In the genomic region with DNA sequence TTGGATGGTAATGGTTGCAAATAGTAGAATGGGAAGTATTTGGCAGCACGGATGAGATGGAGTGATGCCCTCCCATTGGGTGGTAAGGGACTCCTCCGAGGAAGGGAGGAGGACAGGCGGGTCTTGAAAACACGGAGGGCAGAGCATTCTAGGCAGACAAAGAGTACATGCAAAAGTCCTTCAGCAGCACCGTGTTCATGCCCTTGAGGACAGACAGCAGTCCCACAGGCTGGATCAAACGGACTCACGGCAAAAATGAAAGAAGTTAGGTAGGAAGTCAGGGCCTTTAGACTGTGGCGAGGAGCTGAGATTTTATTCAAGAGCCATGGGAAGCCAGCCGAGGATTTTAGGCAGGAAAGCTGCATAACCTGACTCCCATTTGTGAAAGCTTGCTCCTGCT, we compare ENCODE assay signal across 11 cellular contexts.
"Had no signal": no experiment of that assay in that cellular context is flagged by ENCODE, and none has a peak within 500 bp of the region (broad histone marks: within the 10 kb centered on the region; RNA-seq: fewer than 3 reads in every experiment).

No MANE protein-coding gene starts in this region.

- DNase-seq: activated CD4-positive, alpha-beta memory T cell treated with anti-CD3 and anti-CD28 coated beads, Interleukin-2, amount 10 ng/mL, durations not matched to agents 7 days and 5 days; activated CD8-positive, alpha-beta memory T cell treated with anti-CD3 and anti-CD28 coated beads, Interleukin-2, amount 50 U/mL, for 4 hours; activated T-cell treated with anti-CD3 and anti-CD28 coated beads, Interleukin-2, amount 50 U/mL, for 72 hours; dermis blood vessel endothelial cell; mammary epithelial cell; stimulated activated CD4-positive, alpha-beta T cell treated with anti-CD3 and anti-CD28 coated beads, Interleukin-4, amount 100 ng/mL, for 4 hours; T1000 had no signal

- H3K36me3 ChIP-seq: ovary, tibial nerve had no signal

- H3K27ac Mint-ChIP-seq: activated CD4-positive, alpha-beta memory T cell treated with anti-CD3 and anti-CD28 coated beads, Interleukin-2, amount 10 ng/mL, durations not matched to agents 7 days and 5 days; activated T-cell treated with anti-CD3 and anti-CD28 coated beads, Interleukin-2, amount 50 U/mL, for 72 hours; natural killer cell treated with Interleukin-12 subunit alpha and Interleukin-12 subunit beta and Interleukin-15 and Interleukin-18, amount 100 ng/mL, for 72 hours had no signal

- H3K4me1 Mint-ChIP-seq: activated CD4-positive, alpha-beta memory T cell treated with anti-CD3 and anti-CD28 coated beads, Interleukin-2, amount 10 ng/mL, durations not matched to agents 7 days and 5 days; central memory CD8-positive, alpha-beta T cell had no signal

- H3K36me3 Mint-ChIP-seq: natural killer cell treated with Interleukin-12 subunit alpha and Interleukin-12 subunit beta and Interleukin-15 and Interleukin-18, amount 100 ng/mL, for 72 hours had no signal

- H3K27ac ChIP-seq: ovary had no signal

- H3K9me3 ChIP-seq: ovary, tibial nerve had no signal

- H3K27me3 ChIP-seq: ovary, tibial nerve had no signal

- H3K27me3 Mint-ChIP-seq: central memory CD8-positive, alpha-beta T cell had no signal

- H3K4me3 ChIP-seq: ovary, tibial nerve had no signal

- ATAC-seq: activated T-cell treated with anti-CD3 and anti-CD28 coated beads, Interleukin-2, amount 50 U/mL, for 72 hours; natural killer cell treated with Interleukin-12 subunit alpha and Interleukin-12 subunit beta and Interleukin-15 and Interleukin-18, amount 100 ng/mL, for 72 hours had no signal

- H3K4me3 Mint-ChIP-seq: activated CD4-positive, alpha-beta memory T cell treated with anti-CD3 and anti-CD28 coated beads, Interleukin-2, amount 10 ng/mL, durations not matched to agents 7 days and 5 days; activated T-cell treated with anti-CD3 and anti-CD28 coated beads, Interleukin-2, amount 50 U/mL, for 72 hours; central memory CD8-positive, alpha-beta T cell; natural killer cell treated with Interleukin-12 subunit alpha and Interleukin-12 subunit beta and Interleukin-15 and Interleukin-18, amount 100 ng/mL, for 72 hours had no signal

- H3K9me3 Mint-ChIP-seq: activated CD4-positive, alpha-beta memory T cell treated with anti-CD3 and anti-CD28 coated beads, Interleukin-2, amount 10 ng/mL, durations not matched to agents 7 days and 5 days; activated T-cell treated with anti-CD3 and anti-CD28 coated beads, Interleukin-2, amount 50 U/mL, for 72 hours; central memory CD8-positive, alpha-beta T cell; natural killer cell treated with Interleukin-12 subunit alpha and Interleukin-12 subunit beta and Interleukin-15 and Interleukin-18, amount 100 ng/mL, for 72 hours had no signal
